Comparison of ENCODE assay signal across 11 cellular contexts in the genomic region with DNA sequence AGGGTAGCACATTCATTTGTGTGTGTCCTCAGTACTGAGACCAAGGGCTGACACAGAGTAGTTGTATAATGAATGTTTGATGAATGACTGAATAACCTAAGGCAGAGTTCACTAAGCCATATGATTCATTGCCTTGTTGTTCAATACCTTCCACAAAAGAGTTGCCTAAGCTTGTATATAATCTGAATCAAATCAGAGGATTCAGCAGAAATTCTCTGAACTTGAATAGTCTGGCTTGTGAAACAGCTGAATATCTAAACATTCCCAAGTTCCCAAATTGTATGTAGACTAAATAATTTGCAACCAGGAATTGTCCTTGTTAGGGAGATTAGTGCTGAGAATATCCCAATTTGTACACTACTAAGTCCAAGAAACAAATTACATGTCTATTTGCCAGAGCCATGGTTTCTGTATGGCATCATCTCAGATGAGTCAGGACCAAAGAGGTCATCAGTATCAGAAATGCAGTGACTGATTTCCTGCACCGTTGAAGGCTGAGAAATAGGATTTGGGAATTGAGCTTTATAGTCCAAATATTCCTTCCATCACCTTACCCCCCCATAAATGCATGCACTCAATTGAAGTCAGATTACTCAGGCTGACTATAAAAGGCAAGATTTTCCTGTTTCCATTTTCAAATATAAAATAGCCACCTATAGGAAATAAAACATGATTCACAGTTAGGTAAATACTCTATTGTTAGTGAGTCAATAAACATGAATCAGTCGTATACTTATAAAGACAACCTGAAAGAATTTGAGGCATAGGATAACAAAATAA.
DNase-seq lines count a peak whose midpoint lies in the region; ATAC-seq and TF ChIP-seq lines count a peak whose summit lies in the region.
"Had no signal": no experiment of that assay in that cellular context is flagged by ENCODE, and none has a peak within 500 bp of the region (broad histone marks: within the 10 kb centered on the region; RNA-seq: fewer than 3 reads in every experiment).

No MANE protein-coding gene starts in this region.

- DNase-seq in activated CD8-positive, alpha-beta T cell treated with anti-CD3 and anti-CD28 coated beads for 36 hours = no peak
- DNase-seq in activated CD8-positive, alpha-beta T cell treated with anti-CD3 and anti-CD28 coated beads, Interleukin-2, amount 10 ng/mL, durations not matched to agents 7 days and 5 days = no peak
- DNase-seq in PC-3 (peak; percentile 97), fibroblast of gingiva (ENCODE audit: low read depth) (peak; percentile 47), body of pancreas (no peak), cardiac septum (ENCODE audit: low spot score) (no peak)
- no peak for DNase-seq in stimulated activated naive CD8-positive, alpha-beta T cell treated with anti-CD3 and anti-CD28 coated beads, Interleukin-15, Interleukin-2, amounts not matched to agents 100 U/mL and 50 U/mL, for 24 hours
- DNase-seq: activated CD8-positive, alpha-beta memory T cell treated with anti-CD3 and anti-CD28 coated beads, Interleukin-2, amount 10 ng/mL, durations not matched to agents 7 days and 5 days; upper lobe of left lung had no signal

- H3K27ac ChIP-seq in PC-3 (ENCODE audit: low read length) (peak overlapping the region; percentile 98), body of pancreas (no peak overlapping the region)
- H3K27ac ChIP-seq: upper lobe of left lung had no signal

- 63 to 66% methylated on average over 2 of the region's 2 CpGs for WGBS in body of pancreas, 2 donors

- H3K9ac ChIP-seq in PC-3 (ENCODE audit: low read length) = peak overlapping the region; percentile 82

- intact Hi-C loops in activated CD8-positive, alpha-beta T cell treated with anti-CD3 and anti-CD28 coated beads for 36 hours (cut with micrococcal nuclease) = no loop called here
- intact Hi-C loops in PC-3 (cut with micrococcal nuclease) = loop anchor here (1.0 to 5.0 kb wide), 7 partner anchors 38 to 203 kb away; no protein-coding TSS in a partner anchor
- intact Hi-C loops in body of pancreas (cut with DNase I) = no loop called here
- intact Hi-C loops in cardiac septum (cut with DNase I) = no loop called here

- H3K36me3 ChIP-seq in PC-3 (ENCODE audit: low read depth, low read length) (no peaks in the 10 kb centered on the region), body of pancreas (replicated peaks in 1 of 2; ENCODE audit: insufficient read depth in 1 of 2, low read depth in 2 of 2) (no peaks in the 10 kb centered on the region)
- H3K36me3 ChIP-seq: upper lobe of left lung had no signal

- CTCF ChIA-PET in activated CD8-positive, alpha-beta T cell treated with anti-CD3 and anti-CD28 coated beads for 36 hours (lab: Charles Lee) = no interaction called here
- CTCF ChIA-PET in activated CD8-positive, alpha-beta T cell treated with anti-CD3 and anti-CD28 coated beads, Interleukin-2, amount 10 ng/mL, durations not matched to agents 7 days and 5 days (lab: Charles Lee) = no interaction called here
- CTCF ChIA-PET in PC-3 (lab: Charles Lee) = interaction anchor here (0.5 to 1.0 kb wide), 8 partner anchors 46 to 338 kb away, joined by 3 to 6 read pairs (median 4); partner anchors contain the start of gene PHLDA1

- H3K4me3 Mint-ChIP-seq in activated CD8-positive, alpha-beta T cell treated with anti-CD3 and anti-CD28 coated beads for 36 hours = no peak overlapping the region
- H3K4me3 Mint-ChIP-seq in activated CD8-positive, alpha-beta T cell treated with anti-CD3 and anti-CD28 coated beads, Interleukin-2, amount 10 ng/mL, durations not matched to agents 7 days and 5 days = no peak overlapping the region
- H3K4me3 Mint-ChIP-seq: activated CD8-positive, alpha-beta memory T cell treated with anti-CD3 and anti-CD28 coated beads, Interleukin-2, amount 10 ng/mL, durations not matched to agents 7 days and 5 days; B cell had no signal

- TSS peak; percentile 83 for BruUV-seq in PC-3 (replicated peaks; lab: Mats Ljungman, UMichigan)

- peaks cover 57% of the 10 kb centered on the region for H3K4me1 ChIP-seq in PC-3 (ENCODE audit: insufficient read depth, low read length)
- H3K4me1 ChIP-seq in body of pancreas = no peaks in the 10 kb centered on the region
- H3K4me1 ChIP-seq: upper lobe of left lung had no signal

- no peaks in the 10 kb centered on the region for H3K27me3 ChIP-seq in PC-3 (ENCODE audit: low read length)
- no peaks in the 10 kb centered on the region for H3K27me3 ChIP-seq in body of pancreas
- H3K27me3 ChIP-seq: upper lobe of left lung had no signal

- ATAC-seq in activated CD8-positive, alpha-beta T cell treated with anti-CD3 and anti-CD28 coated beads for 36 hours = peak; percentile 68
- ATAC-seq in activated CD8-positive, alpha-beta T cell treated with anti-CD3 and anti-CD28 coated beads, Interleukin-2, amount 10 ng/mL, durations not matched to agents 7 days and 5 days = no peak
- ATAC-seq in PC-3 (peak; percentile 77), body of pancreas (no peak), HG03460 (IDR thresholded peaks at IDR 0.05; ENCODE audit: unreplicated experiment) (no peak)
- ATAC-seq in stimulated activated naive CD8-positive, alpha-beta T cell treated with anti-CD3 and anti-CD28 coated beads, Interleukin-15, Interleukin-2, amounts not matched to agents 100 U/mL and 50 U/mL, for 24 hours = peak; percentile 60
- ATAC-seq: activated CD8-positive, alpha-beta memory T cell treated with anti-CD3 and anti-CD28 coated beads, Interleukin-2, amount 10 ng/mL, durations not matched to agents 7 days and 5 days had no signal

- H4K20me1 ChIP-seq in PC-3 (ENCODE audit: low read length) = no peaks in the 10 kb centered on the region

- H3K9me3 ChIP-seq in PC-3 (ENCODE audit: low read length) (no peaks in the 10 kb centered on the region), body of pancreas (no peaks in the 10 kb centered on the region)
- H3K9me3 ChIP-seq: upper lobe of left lung had no signal

- H3K4me2 ChIP-seq in PC-3 (ENCODE audit: low read length) = peak overlapping the region; percentile 77

- POLR2A ChIA-PET in activated CD8-positive, alpha-beta T cell treated with anti-CD3 and anti-CD28 coated beads for 36 hours (lab: Charles Lee) = interaction anchor here (0.9 kb wide), 1 partner anchor 158 kb away, joined by 3 read pairs; no protein-coding TSS in a partner anchor
- POLR2A ChIA-PET in activated CD8-positive, alpha-beta T cell treated with anti-CD3 and anti-CD28 coated beads, Interleukin-2, amount 10 ng/mL, durations not matched to agents 7 days and 5 days (lab: Charles Lee) = no interaction called here
- POLR2A ChIA-PET in PC-3 (lab: Charles Lee; ENCODE audit: unreplicated experiment) = interaction anchor here (0.6 to 1.3 kb wide), 9 partner anchors 12 to 206 kb away, joined by 3 to 11 read pairs (median 4); partner anchors contain the start of gene PHLDA1

- H3K9me2 ChIP-seq in PC-3 (replicated peaks; ENCODE audit: low read length) = no peaks in the 10 kb centered on the region

- H3K9me3 Mint-ChIP-seq in activated CD8-positive, alpha-beta T cell treated with anti-CD3 and anti-CD28 coated beads for 36 hours = peaks cover 4% of the 10 kb centered on the region
- no peaks in the 10 kb centered on the region for H3K9me3 Mint-ChIP-seq in activated CD8-positive, alpha-beta T cell treated with anti-CD3 and anti-CD28 coated beads, Interleukin-2, amount 10 ng/mL, durations not matched to agents 7 days and 5 days (ENCODE audit: insufficient read depth)

- no peak overlapping the region for H2AFZ ChIP-seq in PC-3 (ENCODE audit: low read length)

- no peak for TF ChIP-seq CTCF in activated CD8-positive, alpha-beta T cell treated with anti-CD3 and anti-CD28 coated beads for 36 hours (IDR thresholded peaks at IDR 0.05)
- TF ChIP-seq CTCF in PC-3 (conservative IDR thresholded peaks at IDR 0.05; ENCODE audit: low read depth, low read length) = no peak
- no peak for TF ChIP-seq CTCF in body of pancreas (IDR thresholded peaks at IDR 0.05)

- H3K27me3 Mint-ChIP-seq in activated CD8-positive, alpha-beta T cell treated with anti-CD3 and anti-CD28 coated beads for 36 hours = no peaks in the 10 kb centered on the region
- H3K27me3 Mint-ChIP-seq in activated CD8-positive, alpha-beta T cell treated with anti-CD3 and anti-CD28 coated beads, Interleukin-2, amount 10 ng/mL, durations not matched to agents 7 days and 5 days (ENCODE audit: low read depth) = no peaks in the 10 kb centered on the region
- H3K27me3 Mint-ChIP-seq: activated CD8-positive, alpha-beta memory T cell treated with anti-CD3 and anti-CD28 coated beads, Interleukin-2, amount 10 ng/mL, durations not matched to agents 7 days and 5 days; B cell had no signal

- H3K79me2 ChIP-seq in PC-3 (ENCODE audit: low read length) = no peaks in the 10 kb centered on the region

- H3F3A ChIP-seq in PC-3 (ENCODE audit: low read length, unreplicated experiment) = peaks cover 9% of the 10 kb centered on the region

- TF ChIP-seq POLR2A in body of pancreas (IDR thresholded peaks at IDR 0.05) = no peak

- H3K27ac Mint-ChIP-seq in activated CD8-positive, alpha-beta T cell treated with anti-CD3 and anti-CD28 coated beads for 36 hours = no peak overlapping the region
- H3K27ac Mint-ChIP-seq in activated CD8-positive, alpha-beta T cell treated with anti-CD3 and anti-CD28 coated beads, Interleukin-2, amount 10 ng/mL, durations not matched to agents 7 days and 5 days = no peak overlapping the region
- H3K27ac Mint-ChIP-seq: activated CD8-positive, alpha-beta memory T cell treated with anti-CD3 and anti-CD28 coated beads, Interleukin-2, amount 10 ng/mL, durations not matched to agents 7 days and 5 days; B cell had no signal

- H3K4me3 ChIP-seq in PC-3 (ENCODE audit: low read length) (peak overlapping the region; percentile 36; the same call in 1 of the 2 replicates), body of pancreas (no peak overlapping the region)
- H3K4me3 ChIP-seq: upper lobe of left lung had no signal

- no peaks in the 10 kb centered on the region for H3K36me3 Mint-ChIP-seq in activated CD8-positive, alpha-beta T cell treated with anti-CD3 and anti-CD28 coated beads for 36 hours (ENCODE audit: low read depth)
- H3K36me3 Mint-ChIP-seq in activated CD8-positive, alpha-beta T cell treated with anti-CD3 and anti-CD28 coated beads, Interleukin-2, amount 10 ng/mL, durations not matched to agents 7 days and 5 days (ENCODE audit: low read depth) = no peaks in the 10 kb centered on the region

- H3K4me1 Mint-ChIP-seq in activated CD8-positive, alpha-beta T cell treated with anti-CD3 and anti-CD28 coated beads for 36 hours (ENCODE audit: low read depth) = peaks cover 8% of the 10 kb centered on the region
- peaks cover 6% of the 10 kb centered on the region for H3K4me1 Mint-ChIP-seq in activated CD8-positive, alpha-beta T cell treated with anti-CD3 and anti-CD28 coated beads, Interleukin-2, amount 10 ng/mL, durations not matched to agents 7 days and 5 days (ENCODE audit: low read depth)
- H3K4me1 Mint-ChIP-seq: B cell had no signal

Comparison
In these comparisons a context has a peak if more than half of its experiments do, and no peak if none do; other contexts are left out.
1. ATAC-seq: peak in activated CD8-positive, alpha-beta T cell treated with anti-CD3 and anti-CD28 coated beads for 36 hours (single experiment), PC-3 (single experiment) and stimulated activated naive CD8-positive, alpha-beta T cell treated with anti-CD3 and anti-CD28 coated beads, Interleukin-15, Interleukin-2, amounts not matched to agents 100 U/mL and 50 U/mL, for 24 hours (single experiment); none in activated CD8-positive, alpha-beta T cell treated with anti-CD3 and anti-CD28 coated beads, Interleukin-2, amount 10 ng/mL, durations not matched to agents 7 days and 5 days (single experiment), body of pancreas (single experiment) and HG03460 (single experiment).
2. DNase-seq: peak in PC-3 (single experiment) and fibroblast of gingiva (single experiment); none in activated CD8-positive, alpha-beta T cell treated with anti-CD3 and anti-CD28 coated beads for 36 hours (single experiment), activated CD8-positive, alpha-beta T cell treated with anti-CD3 and anti-CD28 coated beads, Interleukin-2, amount 10 ng/mL, durations not matched to agents 7 days and 5 days (single experiment), stimulated activated naive CD8-positive, alpha-beta T cell treated with anti-CD3 and anti-CD28 coated beads, Interleukin-15, Interleukin-2, amounts not matched to agents 100 U/mL and 50 U/mL, for 24 hours (single experiment), body of pancreas (0 of 4) and cardiac septum (single experiment).